In genomic region chr7:2698581-2699288, GRCh38 we compare ENCODE assay signal across 8 cellular contexts. TPM values are rescaled to one million over a fixed set of nuclear protein-coding genes. Genes with fewer than 3 reads are reported as not detected.
DNase-seq lines count a peak whose midpoint lies in the region; ATAC-seq and TF ChIP-seq lines count a peak whose summit lies in the region.

No MANE protein-coding gene starts in this region.

- peaks cover 2% of the 10 kb centered on the region for H3K27me3 Mint-ChIP-seq in activated B cell treated with CpG ODN at 0.5 μM for 24 hours
- peaks cover 3% of the 10 kb centered on the region for H3K27me3 Mint-ChIP-seq in memory B cell

- H2BK120ac ChIP-seq in mesendoderm (ENCODE audit: low read depth, low read length), result no peak overlapping the region

- H3K36me3 ChIP-seq in mesendoderm (ENCODE audit: control insufficient read depth, insufficient read depth, low read length), result no peaks in the 10 kb centered on the region

- peak; percentile 92 for ATAC-seq in GM19397 (IDR thresholded peaks at IDR 0.05; ENCODE audit: unreplicated experiment)
- peak; percentile 91 for ATAC-seq in HG03457 (IDR thresholded peaks at IDR 0.05; ENCODE audit: unreplicated experiment)
- ATAC-seq in activated B cell treated with CpG ODN at 0.5 μM for 24 hours (ENCODE audit: low read depth), result peak; percentile 94
- ATAC-seq in memory B cell (ENCODE audit: low read depth), result peak; percentile 78

- peak overlapping the region; percentile 69 for H3K4me3 Mint-ChIP-seq in activated B cell treated with CpG ODN at 0.5 μM for 24 hours
- H3K4me3 Mint-ChIP-seq in memory B cell, result peak overlapping the region; percentile 54

- no peak overlapping the region for H3K23ac ChIP-seq in mesendoderm (ENCODE audit: low read length)

- no peaks in the 10 kb centered on the region for H3K79me2 ChIP-seq in mesendoderm (ENCODE audit: control insufficient read depth, insufficient read depth, low read length)

- H3K4ac ChIP-seq in mesendoderm (ENCODE audit: low read depth, low read length), result no peak overlapping the region

- TF ChIP-seq CTCF in activated B cell treated with CpG ODN at 0.5 μM for 24 hours (IDR thresholded peaks at IDR 0.05), result no peak

- no peak overlapping the region for H3K18ac ChIP-seq in mesendoderm (ENCODE audit: low read length)

- intact Hi-C loops in activated B cell treated with CpG ODN at 0.5 μM for 24 hours (cut with micrococcal nuclease), result loop anchor here (1.0 to 5.0 kb wide), 4 partner anchors 9 to 176 kb away; no protein-coding TSS in a partner anchor

- H3K56ac ChIP-seq in mesendoderm (ENCODE audit: low read length), result no peak overlapping the region

- H3K4me1 ChIP-seq in mesendoderm (ENCODE audit: control insufficient read depth, low read depth, low read length), result no peaks in the 10 kb centered on the region

- no peak overlapping the region for H3K27ac ChIP-seq in mesendoderm (ENCODE audit: low read depth, low read length)

- H4K5ac ChIP-seq in mesendoderm (ENCODE audit: low read length), result no peak overlapping the region

- H3K27ac Mint-ChIP-seq in activated B cell treated with CpG ODN at 0.5 μM for 24 hours (peak overlapping the region; percentile 75), memory B cell (no peak overlapping the region)

- no peak overlapping the region for H3K4me2 ChIP-seq in mesendoderm (ENCODE audit: low read length)

- H3K4me3 ChIP-seq in mesendoderm (ENCODE audit: low read length), result no peak overlapping the region

- no peaks in the 10 kb centered on the region for H3K79me1 ChIP-seq in mesendoderm (ENCODE audit: low read length)

- H3K36me3 Mint-ChIP-seq in activated B cell treated with CpG ODN at 0.5 μM for 24 hours (ENCODE audit: low read depth), result no peaks in the 10 kb centered on the region
- H3K36me3 Mint-ChIP-seq in memory B cell, result no peaks in the 10 kb centered on the region

- no CpG with 5 or more reads among the region's 18 CpGs for WGBS in mesendoderm (ENCODE audit: extremely low coverage, insufficient coverage, low lambda C conversion rate)

- CTCF ChIA-PET in activated B cell treated with CpG ODN at 0.5 μM for 24 hours (lab: Charles Lee), result interaction anchor here (0.6 to 4.5 kb wide), 7 partner anchors 11 to 247 kb away, joined by 3 to 43 read pairs (median 6); no protein-coding TSS in a partner anchor

- DNase-seq in CD1c-positive myeloid dendritic cell (ENCODE audit: extremely low spot score) (peak; percentile 38), activated B cell treated with CpG ODN at 0.5 μM for 24 hours (peak; percentile 50), memory B cell (ENCODE audit: low spot score in 2 of 2) (no peak), mesendoderm (no peak), NCI-H524 (lab: John Stamatoyannopoulos, UW) (no peak), globus pallidus (ENCODE audit: low spot score) (no peak)

- no peak overlapping the region for H2BK5ac ChIP-seq in mesendoderm (ENCODE audit: low read length)

- POLR2A ChIA-PET in activated B cell treated with CpG ODN at 0.5 μM for 24 hours (lab: Charles Lee), result interaction anchor here (0.7 to 4.6 kb wide), 14 partner anchors 9 to 394 kb away, joined by 3 to 118 read pairs (median 5); partner anchors contain the start of genes AMZ1 and EIF3B

- no peak overlapping the region for H2BK15ac ChIP-seq in mesendoderm (replicated peaks; ENCODE audit: low read depth)

- no peak overlapping the region for H3K9ac ChIP-seq in mesendoderm (ENCODE audit: low read length)

- H4K8ac ChIP-seq in mesendoderm (ENCODE audit: low read depth, low read length), result no peak overlapping the region

- H3K27me3 ChIP-seq in mesendoderm (ENCODE audit: insufficient read depth, low read length, poor library complexity), result no peaks in the 10 kb centered on the region

- H3K9me3 Mint-ChIP-seq in activated B cell treated with CpG ODN at 0.5 μM for 24 hours, result no peaks in the 10 kb centered on the region
- H3K9me3 Mint-ChIP-seq in memory B cell, result no peaks in the 10 kb centered on the region

- H2AK5ac ChIP-seq in mesendoderm (ENCODE audit: low read length), result no peak overlapping the region

- H3K4me1 Mint-ChIP-seq in activated B cell treated with CpG ODN at 0.5 μM for 24 hours (peaks cover 21% of the 10 kb centered on the region), memory B cell (peaks cover 16% of the 10 kb centered on the region)

RNA-seq across cellular contexts. Expression of gene AMZ1, which starts 10.7 kb away (rescaled TPM):
- total RNA-seq in activated B cell treated with CpG ODN at 0.5 μM for 24 hours, result 5.9 and 8.3 TPM in 2 replicates
- polyA plus RNA-seq in mesendoderm (2013, experiment 1 of 2), result 0.28 TPM
- 0.34 TPM for polyA plus RNA-seq in mesendoderm (2013, experiment 2 of 2)

Comparison
In these comparisons a context has a peak if more than half of its experiments do, and no peak if none do; other contexts are left out.
1. DNase-seq: peak in CD1c-positive myeloid dendritic cell (single experiment) and activated B cell treated with CpG ODN at 0.5 μM for 24 hours (single experiment); none in memory B cell (0 of 2), mesendoderm (single experiment), NCI-H524 (0 of 2) and globus pallidus (single experiment).
2. Peak in every context shown above with its lines, with median percentiles within 50 percentile points of each other: ATAC-seq.